In genomic region chr19:32208060-32208459, GRCh38 we compare ENCODE assay signal across 24 cellular contexts.
A peak's percentile ranks its signal among the peaks of the same experiment; 100 is the strongest.
DNase-seq lines count a peak whose midpoint lies in the region; ATAC-seq, FAIRE-seq and TF ChIP-seq lines count a peak whose summit lies in the region.
"Had no signal": no experiment of that assay in that cellular context is flagged by ENCODE, and none has a peak within 500 bp of the region (broad histone marks: within the 10 kb centered on the region; RNA-seq: fewer than 3 reads in every experiment).

No MANE protein-coding gene starts in this region.

- ATAC-seq in HepG2 = no peak
- ATAC-seq in right lobe of liver = no peak
- ATAC-seq in left lobe of liver = no peak
- ATAC-seq in upper lobe of right lung = no peak
- ATAC-seq in SK-N-SH treated with all-trans-retinoic acid at 6 μM for 48 hours = no peak
- no peak for ATAC-seq in GM18870 (IDR thresholded peaks at IDR 0.05; ENCODE audit: unreplicated experiment)
- ATAC-seq: GM12878, GM23338, HCT116 had no signal

- no peak overlapping the region for H3K9ac ChIP-seq in HepG2 (ENCODE audit: insufficient read depth, low read depth, low read length)

- H3K79me2 ChIP-seq in HepG2 (ENCODE audit: insufficient read depth, low read length) = no peaks in the 10 kb centered on the region

- TF ChIP-seq EP300 in HepG2 (IDR thresholded peaks at IDR 0.05; ENCODE audit: low read depth in 2 of 2, low read length in 2 of 2) (no peak), HepG2 (CRISPR knock-in tag; IDR thresholded peaks at IDR 0.05; ENCODE audit: borderline replicate concordance) (no peak), transverse colon (IDR thresholded peaks at IDR 0.05; ENCODE audit: low read depth) (no peak)

- BruUV-seq in HepG2 (replicated peaks; lab: Mats Ljungman, UMichigan) = no TSS peak

- H3K4me3 ChIP-seq in HepG2 (replicated peaks in 1 of 3; ENCODE audit: insufficient read depth in 1 of 3, low read depth in 2 of 3, low read length in 3 of 3) (no peak overlapping the region), right lobe of liver (no peak overlapping the region), upper lobe of right lung (no peak overlapping the region), transverse colon (no peak overlapping the region)
- H3K4me3 ChIP-seq: GM12878, GM23338 had no signal

- intact Hi-C loops in HepG2 (cut with micrococcal nuclease; ENCODE audit: unreplicated experiment) = no loop called here
- intact Hi-C loops in right lobe of liver (cut with DNase I) = no loop called here
- intact Hi-C loops in upper lobe of right lung (cut with DNase I) = no loop called here
- intact Hi-C loops in transverse colon (cut with DNase I; ENCODE audit: low total_unique reads) = no loop called here

- no peak overlapping the region for H3K27ac ChIP-seq in HepG2 (ENCODE audit: extremely low read length, insufficient read depth, low read length)
- H3K27ac ChIP-seq in right lobe of liver = no peak overlapping the region
- no peak overlapping the region for H3K27ac ChIP-seq in upper lobe of right lung
- no peak overlapping the region for H3K27ac ChIP-seq in transverse colon
- H3K27ac ChIP-seq: HL-60 had no signal

- TF ChIP-seq POLR2A in HepG2 (IDR thresholded peaks at IDR 0.05; ENCODE audit: insufficient read depth in 1 of 2, low read depth in 2 of 2, low read length in 2 of 2) (no peak), right lobe of liver (IDR thresholded peaks at IDR 0.05) (no peak), transverse colon (IDR thresholded peaks at IDR 0.05) (no peak)

- H3K36me3 ChIP-seq in HepG2 (replicated peaks in 1 of 2; ENCODE audit: control insufficient read depth in 1 of 2, insufficient read depth in 2 of 2, low read length in 2 of 2) (no peaks in the 10 kb centered on the region), right lobe of liver (no peaks in the 10 kb centered on the region), upper lobe of right lung (no peaks in the 10 kb centered on the region), transverse colon (no peaks in the 10 kb centered on the region)
- H3K36me3 ChIP-seq: BE2C had no signal

- CTCF ChIA-PET in HepG2 (lab: Yijun Ruan, JAX; ENCODE audit: low intra/inter-chr PET ratio, low total read pairs) = no interaction called here

- H4K20me1 ChIP-seq in HepG2 (ENCODE audit: insufficient read depth, low read length) = no peaks in the 10 kb centered on the region

- H3K4me1 ChIP-seq in HepG2 (ENCODE audit: insufficient read depth, low read length) = no peaks in the 10 kb centered on the region
- no peaks in the 10 kb centered on the region for H3K4me1 ChIP-seq in right lobe of liver
- no peaks in the 10 kb centered on the region for H3K4me1 ChIP-seq in upper lobe of right lung
- no peaks in the 10 kb centered on the region for H3K4me1 ChIP-seq in transverse colon
- H3K4me1 ChIP-seq: BE2C had no signal

- POLR2A ChIA-PET in HepG2 (lab: Yijun Ruan, JAX) = no interaction called here

- DNase-seq in HepG2 (ENCODE audit: low spot score) (no peak), right lobe of liver (no peak), left lobe of liver (ENCODE audit: low spot score) (peak; percentile 6), upper lobe of right lung (peak; percentile 27), transverse colon (no peak)
- DNase-seq: ACHN; BE2C; C1 segment of cervical spinal cord; CD4-positive, CD25-positive, alpha-beta regulatory T cell; CD8-positive, alpha-beta memory T cell; COR-L47; DMS 273 treated with DMSO at 0.1 percent for 48 hours; DMS53; DND-41; EL; H7; HFFc6; IMR-90 had no signal

- no peak for FAIRE-seq in HepG2 (lab: Jason Lieb, UNC)
- FAIRE-seq: GM12878 had no signal

- H3K9me3 ChIP-seq in HepG2 (ENCODE audit: low read length) (no peaks in the 10 kb centered on the region), right lobe of liver (no peaks in the 10 kb centered on the region), upper lobe of right lung (no peaks in the 10 kb centered on the region), transverse colon (peaks cover 7 to 8% of the 10 kb centered on the region in 2 donors)
- H3K9me3 ChIP-seq: BE2C had no signal

- H2AFZ ChIP-seq in HepG2 (ENCODE audit: low read length) = no peak overlapping the region

- H3K27me3 ChIP-seq in HepG2 (ENCODE audit: control insufficient read depth in 1 of 2, insufficient read depth in 2 of 2, low read length in 2 of 2) = no peaks in the 10 kb centered on the region; a peak in 1 of 5 replicates
- no peaks in the 10 kb centered on the region for H3K27me3 ChIP-seq in right lobe of liver
- H3K27me3 ChIP-seq in upper lobe of right lung = no peaks in the 10 kb centered on the region
- H3K27me3 ChIP-seq in transverse colon = no peaks in the 10 kb centered on the region
- H3K27me3 ChIP-seq: BE2C had no signal

- in situ Hi-C loops in HepG2 (cut with HindIII; ENCODE audit: extremely low pct_ligation_motif_present, low pct_unique_long_range_greater_than_20kb) = no loop called here
- in situ Hi-C loops in transverse colon (cut with MboI; ENCODE audit: low pct_ligation_motif_present in 1 of 4, low pct_unique_long_range_greater_than_20kb in 1 of 4, low sequenced_read_pairs in 3 of 4) = no loop called here

- no peak for TF ChIP-seq RAD21 in HepG2 (CRISPR knock-in tag; IDR thresholded peaks at IDR 0.05)

- 0% methylated on average over 1 of the region's 1 CpG for WGBS in HepG2 (ENCODE audit: low lambda C conversion rate)
- WGBS in right lobe of liver (ENCODE audit: insufficient coverage, low coverage, low lambda C conversion rate, missing lambda C conversion rate) = 33% methylated on average over 1 of the region's 1 CpG
- WGBS in transverse colon (ENCODE audit: low coverage in 1 of 2), 2 donors = 40% methylated on average over 1 of the region's 1 CpG; no CpG with 5 or more reads in 1 of the 2 donors

- TF ChIP-seq CTCF in HepG2 (CRISPR knock-in tag; IDR thresholded peaks at IDR 0.05) (no peak), right lobe of liver (IDR thresholded peaks at IDR 0.05) (no peak), upper lobe of right lung (IDR thresholded peaks at IDR 0.05) (no peak), transverse colon (IDR thresholded peaks at IDR 0.05) (no peak)

- no peak overlapping the region for H3K4me2 ChIP-seq in HepG2 (ENCODE audit: low read depth, low read length)
- H3K4me2 ChIP-seq: GM23338 had no signal

TF ChIP-seq in HepG2, 621 proteins besides CTCF, POLR2A, EP300 and RAD21 (continues in another document):
- TF ChIP-seq MTF1 (CRISPR knock-in tag; IDR thresholded peaks at IDR 0.05) = no peak
- TF ChIP-seq DPF2 (CRISPR knock-in tag; IDR thresholded peaks at IDR 0.05; ENCODE audit: borderline replicate concordance, low read depth) = no peak
- TF ChIP-seq ZBTB46 (CRISPR knock-in tag; IDR thresholded peaks at IDR 0.05; ENCODE audit: borderline replicate concordance) = no peak
- TF ChIP-seq JUN (CRISPR knock-in tag; IDR thresholded peaks at IDR 0.05) = no peak

TF ChIP-seq in SK-N-SH treated with all-trans-retinoic acid at 6 μM for 48 hours, 23 proteins besides CTCF, POLR2A, EP300 and RAD21 (continues in another document):
- TF ChIP-seq ESRRG (CRISPR knock-in tag; IDR thresholded peaks at IDR 0.05) (no peak), TOX (CRISPR knock-in tag; IDR thresholded peaks at IDR 0.05; ENCODE audit: borderline replicate concordance) (no peak), SNAI2 (CRISPR knock-in tag; IDR thresholded peaks at IDR 0.05) (no peak), CSDC2 (CRISPR knock-in tag; IDR thresholded peaks at IDR 0.05) (no peak), POU6F1 (CRISPR knock-in tag; IDR thresholded peaks at IDR 0.05; ENCODE audit: borderline replicate concordance, low read depth) (no peak), TCF4 (CRISPR knock-in tag; IDR thresholded peaks at IDR 0.05; ENCODE audit: borderline replicate concordance) (no peak), RARB (CRISPR knock-in tag; IDR thresholded peaks at IDR 0.05) (no peak), TSHZ2 (CRISPR knock-in tag; IDR thresholded peaks at IDR 0.05) (no peak)

Comparison
In these comparisons a context has a peak if more than half of its experiments do, and no peak if none do; other contexts are left out.
1. DNase-seq: peak in left lobe of liver (single experiment) and upper lobe of right lung (single experiment); none in HepG2 (single experiment), right lobe of liver (0 of 3) and transverse colon (single experiment).